2 cellular contexts compared by ENCODE assay signal in the genomic region with DNA sequence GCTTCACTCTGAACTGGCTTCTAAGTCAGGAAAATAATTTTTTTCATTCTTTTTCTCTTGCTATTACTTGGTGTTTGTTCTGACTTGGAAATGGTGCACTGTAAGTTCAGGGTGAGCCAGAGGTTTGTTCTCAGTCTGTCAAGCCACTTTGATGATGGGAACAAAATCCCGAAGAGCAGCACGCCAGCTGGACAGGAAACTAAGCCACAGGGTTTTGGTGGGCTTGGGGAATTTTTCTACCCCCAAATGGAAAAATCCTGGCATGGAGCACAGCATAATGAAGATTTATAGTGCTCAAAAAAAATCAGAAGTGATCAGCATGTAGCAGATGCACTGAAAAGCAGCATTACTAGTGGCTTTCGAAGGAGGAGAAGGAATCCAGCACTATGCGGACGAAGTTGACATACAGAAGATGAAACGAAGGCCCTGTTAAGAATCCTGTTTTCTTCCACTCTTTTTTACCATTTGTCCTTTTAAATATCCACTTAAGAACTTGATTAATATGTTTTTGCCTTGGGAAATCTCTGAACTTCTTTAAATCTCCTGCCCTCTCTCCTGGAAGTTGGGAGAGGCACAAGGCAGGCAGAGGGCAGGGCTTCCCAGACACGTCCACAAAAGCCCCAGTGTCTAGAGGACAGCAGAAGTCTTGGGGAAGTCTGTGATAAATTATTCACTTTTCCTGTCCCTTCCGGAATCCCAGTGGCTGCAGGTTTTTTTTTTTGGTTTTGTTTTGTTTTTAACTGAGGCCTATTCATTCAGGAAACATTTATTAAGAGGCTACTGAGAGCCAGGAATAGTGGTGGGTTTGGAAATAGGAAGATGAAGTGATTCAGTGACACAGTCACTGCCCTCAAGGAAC.
TF ChIP-seq lines count a peak whose summit lies in the region.

No MANE protein-coding gene starts in this region.

TF ChIP-seq in liver, 16 proteins besides CTCF, POLR2A, EP300 and RAD21 (continued from another document):
- TF ChIP-seq REST (IDR thresholded peaks at IDR 0.05) (no peak), YY1 (IDR thresholded peaks at IDR 0.05) (no peak), FOXA2 (IDR thresholded peaks at IDR 0.05) (no peak), MAX (IDR thresholded peaks at IDR 0.05) (no peak)
TF ChIP-seq in liver: peak in this region for 1.

TF ChIP-seq in HepG2, 621 proteins besides CTCF, POLR2A, EP300 and RAD21 (continued from another document):
- TF ChIP-seq ZBTB26 (CRISPR knock-in tag; IDR thresholded peaks at IDR 0.05; ENCODE audit: borderline replicate concordance): no peak
- no peak for TF ChIP-seq ZBTB10 (CRISPR knock-in tag; IDR thresholded peaks at IDR 0.05; ENCODE audit: borderline replicate concordance)
- no peak for TF ChIP-seq FOXP1 (IDR thresholded peaks at IDR 0.05)
- TF ChIP-seq FOXP1 (CRISPR knock-in tag; IDR thresholded peaks at IDR 0.05): no peak
- TF ChIP-seq PAXIP1 (CRISPR knock-in tag; conservative IDR thresholded peaks at IDR 0.05): no peak
